Comparison of ENCODE assay signal across 8 cellular contexts in genomic region chr18:51151568-51152511, GRCh38. TPM values are rescaled to one million over a fixed set of nuclear protein-coding genes. Genes with fewer than 3 reads are reported as not detected.
DNase-seq lines count a peak whose midpoint lies in the region; ATAC-seq and TF ChIP-seq lines count a peak whose summit lies in the region.

No MANE protein-coding gene starts in this region.

- H3K4me1 Mint-ChIP-seq in natural killer cell treated with Interleukin-12 subunit alpha and Interleukin-12 subunit beta and Interleukin-15 and Interleukin-18, amount 100 ng/mL, for 72 hours (ENCODE audit: low read depth in 2 of 2), result peaks cover 41 to 43% of the 10 kb centered on the region in 2 donors

- no peaks in the 10 kb centered on the region for H3K9me3 Mint-ChIP-seq in natural killer cell treated with Interleukin-12 subunit alpha and Interleukin-12 subunit beta and Interleukin-15 and Interleukin-18, amount 100 ng/mL, for 72 hours

- H3K36me3 ChIP-seq in heart left ventricle (no peaks in the 10 kb centered on the region), mammary epithelial cell (ENCODE audit: insufficient read depth, low read length) (no peaks in the 10 kb centered on the region)

- H3K4me3 Mint-ChIP-seq in natural killer cell treated with Interleukin-12 subunit alpha and Interleukin-12 subunit beta and Interleukin-15 and Interleukin-18, amount 100 ng/mL, for 72 hours, result peak overlapping the region; percentile 79

- no peak overlapping the region for H3K9ac ChIP-seq in mammary epithelial cell (ENCODE audit: insufficient read depth, low read length)

- H3K27me3 ChIP-seq in heart left ventricle (no peaks in the 10 kb centered on the region), mammary epithelial cell (ENCODE audit: insufficient read depth, low read length) (no peaks in the 10 kb centered on the region)

- ATAC-seq in GM18505 (IDR thresholded peaks at IDR 0.05; ENCODE audit: unreplicated experiment) (no peak), HG03159 (IDR thresholded peaks at IDR 0.05; ENCODE audit: unreplicated experiment) (peak; percentile 23), heart left ventricle (no peak)
- ATAC-seq in natural killer cell treated with Interleukin-12 subunit alpha and Interleukin-12 subunit beta and Interleukin-15 and Interleukin-18, amount 100 ng/mL, for 72 hours, result peak; percentile 71 to 85

- H3K27ac ChIP-seq in heart left ventricle (peak overlapping the region in 1 of 12 donors; percentile 32), mammary epithelial cell (ENCODE audit: insufficient read depth, low read depth, low read length) (no peak overlapping the region)

- H3K36me3 Mint-ChIP-seq in natural killer cell treated with Interleukin-12 subunit alpha and Interleukin-12 subunit beta and Interleukin-15 and Interleukin-18, amount 100 ng/mL, for 72 hours, result peaks cover 4% of the 10 kb centered on the region

- no TSS peak for BruUV-seq in mammary epithelial cell (replicated peaks; lab: Mats Ljungman, UMichigan)

- H2AFZ ChIP-seq in mammary epithelial cell (ENCODE audit: low read depth, low read length), result no peak overlapping the region

- intact Hi-C loops in heart left ventricle (cut with DNase I) (loop anchor here in 1 of 10 donors (10.0 kb wide), 1 partner anchor 63 kb away; no protein-coding TSS in a partner anchor), mammary epithelial cell (cut with micrococcal nuclease) (no loop called here)

- peak overlapping the region; percentile 95 to 96 for H3K27ac Mint-ChIP-seq in natural killer cell treated with Interleukin-12 subunit alpha and Interleukin-12 subunit beta and Interleukin-15 and Interleukin-18, amount 100 ng/mL, for 72 hours

- CTCF ChIA-PET in mammary epithelial cell (lab: Charles Lee; ENCODE audit: low non-redundant PET), result no interaction called here

- no peak overlapping the region for H3K4me3 ChIP-seq in heart left ventricle
- no peak overlapping the region for H3K4me3 ChIP-seq in mammary epithelial cell (replicated peaks in 1 of 3; ENCODE audit: insufficient read depth in 1 of 3, low read depth in 2 of 3, low read length in 3 of 3)

- 84 to 90% (median 87%) methylated on average over 26 of the region's 26 CpGs for WGBS in heart left ventricle, 4 donors
- 93% methylated on average over 25 of the region's 26 CpGs for WGBS in mammary epithelial cell (ENCODE audit: low coverage, missing lambda C conversion rate)

- in situ Hi-C loops in mammary epithelial cell (cut with MboI; ENCODE audit: low sequenced_read_pairs in 2 of 2), result no loop called here

- H4K20me1 ChIP-seq in mammary epithelial cell (ENCODE audit: insufficient read depth, low read length), result no peaks in the 10 kb centered on the region

- H3K4me1 ChIP-seq in heart left ventricle (peaks cover 0 to 7% (median 0%) of the 10 kb centered on the region in 12 donors), mammary epithelial cell (ENCODE audit: insufficient read depth, low read length) (peaks cover 10% of the 10 kb centered on the region)

- H3K9me3 ChIP-seq in heart left ventricle (no peaks in the 10 kb centered on the region), mammary epithelial cell (replicated peaks; ENCODE audit: insufficient read depth, low read length) (no peaks in the 10 kb centered on the region)

- no peaks in the 10 kb centered on the region for H3K27me3 Mint-ChIP-seq in natural killer cell treated with Interleukin-12 subunit alpha and Interleukin-12 subunit beta and Interleukin-15 and Interleukin-18, amount 100 ng/mL, for 72 hours

- TF ChIP-seq CTCF in heart left ventricle (IDR thresholded peaks at IDR 0.05) (no peak), mammary epithelial cell (conservative IDR thresholded peaks at IDR 0.05 in 1 of 2, IDR thresholded peaks at IDR 0.05 in 1 of 2; ENCODE audit: extremely low read depth in 1 of 2, insufficient read depth in 1 of 2, low read depth in 1 of 2, low read length in 2 of 2) (no peak)

- no peaks in the 10 kb centered on the region for H3K79me2 ChIP-seq in mammary epithelial cell (ENCODE audit: insufficient read depth, low read length)

- DNase-seq in activated CD8-positive, alpha-beta memory T cell treated with anti-CD3 and anti-CD28 coated beads, Interleukin-2, amount 50 U/mL, for 24 hours (ENCODE audit: extremely low read depth), result peak; percentile 49
- DNase-seq in natural killer cell treated with Interleukin-12 subunit alpha and Interleukin-12 subunit beta and Interleukin-15 and Interleukin-18, amount 100 ng/mL, for 72 hours (ENCODE audit: low spot score), result peak; percentile 89
- DNase-seq in dermis blood vessel endothelial cell (no peak), heart left ventricle (no peak), mammary epithelial cell (no peak), midbrain (lab: John Stamatoyannopoulos, UW) (no peak)

- dilution Hi-C loops in mammary epithelial cell (cut with HindIII; ENCODE audit: low sequenced_read_pairs), result no loop called here

- peak; percentile 53 for TF ChIP-seq POLR2A in GM18505 (IDR thresholded peaks at IDR 0.05; ENCODE audit: borderline replicate concordance, extremely low read depth, insufficient read depth, insufficient read length)
- no peak for TF ChIP-seq POLR2A in heart left ventricle (IDR thresholded peaks at IDR 0.05)

- H3K4me2 ChIP-seq in mammary epithelial cell (ENCODE audit: insufficient read depth, low read depth, low read length), result no peak overlapping the region

RNA-seq across cellular contexts. Expression of gene MEX3C, which starts 45.6 kb away (rescaled TPM):
- total RNA-seq in natural killer cell treated with Interleukin-12 subunit alpha and Interleukin-12 subunit beta and Interleukin-15 and Interleukin-18, amount 100 ng/mL, for 72 hours, result 100 to 1,000 TPM in 1 of 2 donors, 10 to 100 TPM in 1; 91.8 to 174 TPM
- total RNA-seq in dermis blood vessel endothelial cell (41.5 and 42.5 TPM in 2 replicates), heart left ventricle (10 to 100 TPM; 15.1 to 28.2 (median 20.7) TPM), mammary epithelial cell (100 to 1,000 TPM in 1 of 2 donors, 10 to 100 TPM in 1; 79.1 to 102 TPM)
- polyA plus RNA-seq in heart left ventricle (10 to 100 TPM in 1 of 2 donors, 1 to 10 TPM in 1; 6.2 to 13.0 TPM), mammary epithelial cell (57.7 TPM)
- polyA minus RNA-seq in mammary epithelial cell, result 187 TPM

Comparison
In these comparisons a context has a peak if more than half of its experiments do, and no peak if none do; other contexts are left out.
1. ATAC-seq: peak in HG03159 (single experiment) and natural killer cell treated with Interleukin-12 subunit alpha and Interleukin-12 subunit beta and Interleukin-15 and Interleukin-18, amount 100 ng/mL, for 72 hours (2 of 2); none in GM18505 (single experiment) and heart left ventricle (0 of 4).
2. DNase-seq: peak in activated CD8-positive, alpha-beta memory T cell treated with anti-CD3 and anti-CD28 coated beads, Interleukin-2, amount 50 U/mL, for 24 hours (single experiment) and natural killer cell treated with Interleukin-12 subunit alpha and Interleukin-12 subunit beta and Interleukin-15 and Interleukin-18, amount 100 ng/mL, for 72 hours (single experiment); none in dermis blood vessel endothelial cell (single experiment), heart left ventricle (0 of 5), mammary epithelial cell (single experiment) and midbrain (single experiment).